Comparison of ENCODE assay signal across 1 cellular context in the genomic region with DNA sequence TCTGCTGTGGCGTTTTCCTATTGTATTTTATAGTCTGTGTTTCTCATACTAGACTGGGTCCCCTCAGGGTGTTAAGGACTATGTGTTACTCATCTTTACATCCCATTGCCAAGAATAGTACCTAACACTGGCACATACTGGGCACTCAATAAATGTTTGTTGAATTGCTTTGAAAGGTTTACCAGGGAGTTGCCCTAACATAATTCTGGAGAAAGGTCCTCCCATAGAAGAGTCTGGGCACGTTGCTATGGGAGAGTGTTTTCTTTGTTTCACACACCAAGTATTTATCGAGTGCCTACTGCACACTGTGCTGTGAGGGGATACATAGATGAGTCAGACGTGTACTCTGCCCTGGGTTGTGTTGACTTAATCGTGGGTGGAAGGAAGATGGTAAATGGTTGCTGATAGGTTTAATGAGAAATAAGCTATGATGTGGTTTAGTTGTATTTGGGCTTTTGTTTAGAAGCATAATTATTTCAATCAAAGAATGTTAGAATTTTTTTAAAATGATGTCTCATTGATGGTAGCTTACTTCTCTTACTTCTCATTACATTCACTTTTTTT.
TF ChIP-seq lines count a peak whose summit lies in the region.

No MANE protein-coding gene starts in this region.

TF ChIP-seq in GM12878, 131 proteins besides CTCF, POLR2A, EP300 and RAD21 (continues in another document):
- TF ChIP-seq STAT3 (IDR thresholded peaks at IDR 0.05; ENCODE audit: low read depth, low read length) (no peak), BMI1 (IDR thresholded peaks at IDR 0.05; ENCODE audit: borderline replicate concordance) (peak; percentile 78; the same call in 1 of the 2 replicates), SMC3 (IDR thresholded peaks at IDR 0.05; ENCODE audit: borderline replicate concordance, low read length) (no peak), EZH2 (IDR thresholded peaks at IDR 0.05; ENCODE audit: borderline replicate concordance, control insufficient read depth, low read depth, low read length) (no peak), MLLT1 (IDR thresholded peaks at IDR 0.05) (0 out of 2 replicates have a peak, but pooled peaks have one; percentile 22), EGR1 (IDR thresholded peaks at IDR 0.05; ENCODE audit: borderline replicate concordance in 1 of 2, low read depth in 2 of 2, low read length in 2 of 2) (peak in 1 of 2 experiments; percentile 65; a peak in 2 of 3 replicates), IKZF2 (IDR thresholded peaks at IDR 0.05) (peak; percentile 35 to 66; a peak in 3 of 4 replicates), MXI1 (IDR thresholded peaks at IDR 0.05; ENCODE audit: low read depth, low read length) (no peak), STAT1 (conservative IDR thresholded peaks at IDR 0.05) (no peak), SMAD1 (IDR thresholded peaks at IDR 0.05; ENCODE audit: low read depth, partially characterized antibody) (no peak), MYB (IDR thresholded peaks at IDR 0.05; ENCODE audit: borderline replicate concordance, low read depth, low read length) (no peak), JUND (IDR thresholded peaks at IDR 0.05; ENCODE audit: low read depth, low read length) (peak; percentile 18; the same call in 1 of the 2 replicates), KAT2A (conservative IDR thresholded peaks at IDR 0.05; ENCODE audit: control insufficient read depth, low read depth, low read length) (no peak), SKIL (IDR thresholded peaks at IDR 0.05; ENCODE audit: low read depth, poor library complexity, severe bottlenecking) (peak; percentile 46), IKZF1 (conservative IDR thresholded peaks at IDR 0.05) (peak; percentile 41; the same call in 1 of the 2 replicates), CHD4 (IDR thresholded peaks at IDR 0.05) (no peak), YBX1 (IDR thresholded peaks at IDR 0.05) (no peak), FOXK2 (IDR thresholded peaks at IDR 0.05) (no peak), BCL11A (IDR thresholded peaks at IDR 0.05; ENCODE audit: low read depth, low read length) (peak; percentile 26; the same call in 1 of the 2 replicates), SMARCA5 (IDR thresholded peaks at IDR 0.05) (peak; percentile 76; the same call in 1 of the 2 replicates), POU2F2 (IDR thresholded peaks at IDR 0.05; ENCODE audit: borderline replicate concordance, low read depth, low read length) (peak; percentile 20; the same call in 1 of the 3 replicates), PAX8 (IDR thresholded peaks at IDR 0.05) (peak; percentile 73; the same call in 1 of the 2 replicates), PAX5 (IDR thresholded peaks at IDR 0.05; ENCODE audit: borderline replicate concordance, low read depth, low read length) (0 out of 2 replicates have a peak, but pooled peaks have one; percentile 36), IRF4 (IDR thresholded peaks at IDR 0.05; ENCODE audit: low read depth, low read length) (0 out of 2 replicates have a peak, but pooled peaks have one; percentile 58), BRCA1 (IDR thresholded peaks at IDR 0.05; ENCODE audit: low read depth, low read length) (no peak), CREM (IDR thresholded peaks at IDR 0.05; ENCODE audit: low read depth) (peak; percentile 44; the same call in 1 of the 2 replicates), NBN (IDR thresholded peaks at IDR 0.05) (peak; percentile 69; the same call in 1 of the 2 replicates), EED (IDR thresholded peaks at IDR 0.05; ENCODE audit: low read depth) (no peak), KLF5 (IDR thresholded peaks at IDR 0.05; ENCODE audit: partially characterized antibody) (no peak), NFXL1 (IDR thresholded peaks at IDR 0.05; ENCODE audit: borderline replicate concordance) (no peak), RELB (IDR thresholded peaks at IDR 0.05; ENCODE audit: low read depth) (peak; percentile 51; the same call in 1 of the 2 replicates), YY1 (IDR thresholded peaks at IDR 0.05; ENCODE audit: low read depth, low read length) (no peak), RELA (IDR thresholded peaks at IDR 0.05; ENCODE audit: borderline replicate concordance, partially characterized antibody) (no peak), NFIC (IDR thresholded peaks at IDR 0.05; ENCODE audit: low read depth, low read length) (0 out of 2 replicates have a peak, but pooled peaks have one; percentile 15), ATF7 (IDR thresholded peaks at IDR 0.05; ENCODE audit: low read depth) (peak; percentile 66), RUNX3 (IDR thresholded peaks at IDR 0.05; ENCODE audit: low read length) (peak; percentile 48), ZNF207 (IDR thresholded peaks at IDR 0.05; ENCODE audit: borderline replicate concordance) (no peak), BACH1 (IDR thresholded peaks at IDR 0.05; ENCODE audit: borderline replicate concordance) (peak; percentile 38; the same call in 1 of the 2 replicates), MTA2 (IDR thresholded peaks at IDR 0.05; ENCODE audit: low read depth) (peak; percentile 84), RAD51 (IDR thresholded peaks at IDR 0.05) (no peak; the same call in 1 of the 2 replicates)
- TF ChIP-seq, protein P1, sequence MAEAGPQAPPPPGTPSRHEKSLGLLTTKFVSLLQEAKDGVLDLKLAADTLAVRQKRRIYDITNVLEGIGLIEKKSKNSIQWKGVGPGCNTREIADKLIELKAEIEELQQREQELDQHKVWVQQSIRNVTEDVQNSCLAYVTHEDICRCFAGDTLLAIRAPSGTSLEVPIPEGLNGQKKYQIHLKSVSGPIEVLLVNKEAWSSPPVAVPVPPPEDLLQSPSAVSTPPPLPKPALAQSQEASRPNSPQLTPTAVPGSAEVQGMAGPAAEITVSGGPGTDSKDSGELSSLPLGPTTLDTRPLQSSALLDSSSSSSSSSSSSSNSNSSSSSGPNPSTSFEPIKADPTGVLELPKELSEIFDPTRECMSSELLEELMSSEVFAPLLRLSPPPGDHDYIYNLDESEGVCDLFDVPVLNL (IDR thresholded peaks at IDR 0.05; ENCODE audit: low read depth, low read length): no peak
- TF ChIP-seq, protein P2, sequence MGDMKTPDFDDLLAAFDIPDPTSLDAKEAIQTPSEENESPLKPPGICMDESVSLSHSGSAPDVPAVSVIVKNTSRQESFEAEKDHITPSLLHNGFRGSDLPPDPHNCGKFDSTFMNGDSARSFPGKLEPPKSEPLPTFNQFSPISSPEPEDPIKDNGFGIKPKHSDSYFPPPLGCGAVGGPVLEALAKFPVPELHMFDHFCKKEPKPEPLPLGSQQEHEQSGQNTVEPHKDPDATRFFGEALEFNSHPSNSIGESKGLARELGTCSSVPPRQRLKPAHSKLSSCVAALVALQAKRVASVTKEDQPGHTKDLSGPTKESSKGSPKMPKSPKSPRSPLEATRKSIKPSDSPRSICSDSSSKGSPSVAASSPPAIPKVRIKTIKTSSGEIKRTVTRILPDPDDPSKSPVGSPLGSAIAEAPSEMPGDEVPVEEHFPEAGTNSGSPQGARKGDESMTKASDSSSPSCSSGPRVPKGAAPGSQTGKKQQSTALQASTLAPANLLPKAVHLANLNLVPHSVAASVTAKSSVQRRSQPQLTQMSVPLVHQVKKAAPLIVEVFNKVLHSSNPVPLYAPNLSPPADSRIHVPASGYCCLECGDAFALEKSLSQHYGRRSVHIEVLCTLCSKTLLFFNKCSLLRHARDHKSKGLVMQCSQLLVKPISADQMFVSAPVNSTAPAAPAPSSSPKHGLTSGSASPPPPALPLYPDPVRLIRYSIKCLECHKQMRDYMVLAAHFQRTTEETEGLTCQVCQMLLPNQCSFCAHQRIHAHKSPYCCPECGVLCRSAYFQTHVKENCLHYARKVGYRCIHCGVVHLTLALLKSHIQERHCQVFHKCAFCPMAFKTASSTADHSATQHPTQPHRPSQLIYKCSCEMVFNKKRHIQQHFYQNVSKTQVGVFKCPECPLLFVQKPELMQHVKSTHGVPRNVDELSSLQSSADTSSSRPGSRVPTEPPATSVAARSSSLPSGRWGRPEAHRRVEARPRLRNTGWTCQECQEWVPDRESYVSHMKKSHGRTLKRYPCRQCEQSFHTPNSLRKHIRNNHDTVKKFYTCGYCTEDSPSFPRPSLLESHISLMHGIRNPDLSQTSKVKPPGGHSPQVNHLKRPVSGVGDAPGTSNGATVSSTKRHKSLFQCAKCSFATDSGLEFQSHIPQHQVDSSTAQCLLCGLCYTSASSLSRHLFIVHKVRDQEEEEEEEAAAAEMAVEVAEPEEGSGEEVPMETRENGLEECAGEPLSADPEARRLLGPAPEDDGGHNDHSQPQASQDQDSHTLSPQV (IDR thresholded peaks at IDR 0.05): no peak
- TF ChIP-seq, protein P3, sequence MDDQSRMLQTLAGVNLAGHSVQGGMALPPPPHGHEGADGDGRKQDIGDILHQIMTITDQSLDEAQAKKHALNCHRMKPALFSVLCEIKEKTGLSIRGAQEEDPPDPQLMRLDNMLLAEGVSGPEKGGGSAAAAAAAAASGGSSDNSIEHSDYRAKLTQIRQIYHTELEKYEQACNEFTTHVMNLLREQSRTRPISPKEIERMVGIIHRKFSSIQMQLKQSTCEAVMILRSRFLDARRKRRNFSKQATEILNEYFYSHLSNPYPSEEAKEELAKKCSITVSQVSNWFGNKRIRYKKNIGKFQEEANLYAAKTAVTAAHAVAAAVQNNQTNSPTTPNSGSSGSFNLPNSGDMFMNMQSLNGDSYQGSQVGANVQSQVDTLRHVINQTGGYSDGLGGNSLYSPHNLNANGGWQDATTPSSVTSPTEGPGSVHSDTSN (IDR thresholded peaks at IDR 0.05; ENCODE audit: insufficient replicate concordance, low read depth, low read length): no peak
- TF ChIP-seq, protein P4, sequence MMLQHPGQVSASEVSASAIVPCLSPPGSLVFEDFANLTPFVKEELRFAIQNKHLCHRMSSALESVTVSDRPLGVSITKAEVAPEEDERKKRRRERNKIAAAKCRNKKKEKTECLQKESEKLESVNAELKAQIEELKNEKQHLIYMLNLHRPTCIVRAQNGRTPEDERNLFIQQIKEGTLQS (IDR thresholded peaks at IDR 0.05; ENCODE audit: borderline replicate concordance, extremely low read depth, low read depth, low read length): no peak
- TF ChIP-seq, protein P5, sequence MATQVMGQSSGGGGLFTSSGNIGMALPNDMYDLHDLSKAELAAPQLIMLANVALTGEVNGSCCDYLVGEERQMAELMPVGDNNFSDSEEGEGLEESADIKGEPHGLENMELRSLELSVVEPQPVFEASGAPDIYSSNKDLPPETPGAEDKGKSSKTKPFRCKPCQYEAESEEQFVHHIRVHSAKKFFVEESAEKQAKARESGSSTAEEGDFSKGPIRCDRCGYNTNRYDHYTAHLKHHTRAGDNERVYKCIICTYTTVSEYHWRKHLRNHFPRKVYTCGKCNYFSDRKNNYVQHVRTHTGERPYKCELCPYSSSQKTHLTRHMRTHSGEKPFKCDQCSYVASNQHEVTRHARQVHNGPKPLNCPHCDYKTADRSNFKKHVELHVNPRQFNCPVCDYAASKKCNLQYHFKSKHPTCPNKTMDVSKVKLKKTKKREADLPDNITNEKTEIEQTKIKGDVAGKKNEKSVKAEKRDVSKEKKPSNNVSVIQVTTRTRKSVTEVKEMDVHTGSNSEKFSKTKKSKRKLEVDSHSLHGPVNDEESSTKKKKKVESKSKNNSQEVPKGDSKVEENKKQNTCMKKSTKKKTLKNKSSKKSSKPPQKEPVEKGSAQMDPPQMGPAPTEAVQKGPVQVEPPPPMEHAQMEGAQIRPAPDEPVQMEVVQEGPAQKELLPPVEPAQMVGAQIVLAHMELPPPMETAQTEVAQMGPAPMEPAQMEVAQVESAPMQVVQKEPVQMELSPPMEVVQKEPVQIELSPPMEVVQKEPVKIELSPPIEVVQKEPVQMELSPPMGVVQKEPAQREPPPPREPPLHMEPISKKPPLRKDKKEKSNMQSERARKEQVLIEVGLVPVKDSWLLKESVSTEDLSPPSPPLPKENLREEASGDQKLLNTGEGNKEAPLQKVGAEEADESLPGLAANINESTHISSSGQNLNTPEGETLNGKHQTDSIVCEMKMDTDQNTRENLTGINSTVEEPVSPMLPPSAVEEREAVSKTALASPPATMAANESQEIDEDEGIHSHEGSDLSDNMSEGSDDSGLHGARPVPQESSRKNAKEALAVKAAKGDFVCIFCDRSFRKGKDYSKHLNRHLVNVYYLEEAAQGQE (IDR thresholded peaks at IDR 0.05; ENCODE audit: low read depth, low read length): no peak
